ENCODE assay signal across 17 cellular contexts in genomic region chr15:47950447-47950846, GRCh38.
DNase-seq lines count a peak whose midpoint lies in the region; TF ChIP-seq lines count a peak whose summit lies in the region.
"Had no signal": no experiment of that assay in that cellular context is flagged by ENCODE, and none has a peak within 500 bp of the region (broad histone marks: within the 10 kb centered on the region; RNA-seq: fewer than 3 reads in every experiment).

No MANE protein-coding gene starts in this region.

- DNase-seq in G401 (ENCODE audit: low spot score) (peak; percentile 60), cerebellum (ENCODE audit: low spot score) (peak; percentile 51), osteoblast (ENCODE audit: insufficient read length, low spot score, missing footprints) (peak; percentile 54), DMS79 (lab: John Stamatoyannopoulos, UW) (no peak), HAP-1 (ENCODE audit: low spot score in 2 of 2) (no peak)
- DNase-seq: AML-193; Caco-2; Calu3; CD4-positive, alpha-beta T cell; CD8-positive, alpha-beta T cell; DND-41; EL; GF-D8 had no signal

- in situ Hi-C loops in G401 (cut with HindIII; ENCODE audit: low sequenced_read_pairs) (no loop called here), HAP-1 (cut with MboI; ENCODE audit: low sequenced_read_pairs) (no loop called here)

- no peaks in the 10 kb centered on the region for H4K20me1 ChIP-seq in osteoblast (ENCODE audit: insufficient read depth, low read length)
- H4K20me1 ChIP-seq: BLaER1 treated with 17β-estradiol and CSF1 and Interleukin-3, amounts not matched to agents 10 nM and 100 nM had no signal

- H3K27me3 ChIP-seq in osteoblast (ENCODE audit: insufficient read depth, low read length) = no peaks in the 10 kb centered on the region
- peaks cover 2% of the 10 kb centered on the region for H3K27me3 ChIP-seq in HAP-1 (ENCODE audit: low read depth)
- H3K27me3 ChIP-seq: BLaER1 treated with 17β-estradiol and CSF1 and Interleukin-3, amounts not matched to agents 10 nM and 100 nM had no signal

- H3K4me3 ChIP-seq in osteoblast (ENCODE audit: insufficient read depth, low read length) (no peak overlapping the region), HAP-1 (no peak overlapping the region)
- H3K4me3 ChIP-seq: A549; BLaER1 treated with 17β-estradiol and CSF1 and Interleukin-3, amounts not matched to agents 10 nM and 100 nM had no signal

- no peaks in the 10 kb centered on the region for H3K79me2 ChIP-seq in osteoblast (ENCODE audit: insufficient read depth, low read length)

- H3K4me1 ChIP-seq in osteoblast (ENCODE audit: insufficient read depth, low read length) = no peaks in the 10 kb centered on the region
- no peaks in the 10 kb centered on the region for H3K4me1 ChIP-seq in HAP-1
- H3K4me1 ChIP-seq: A549; BLaER1 treated with 17β-estradiol and CSF1 and Interleukin-3, amounts not matched to agents 10 nM and 100 nM; Caco-2 had no signal

- H3K4me2 ChIP-seq in osteoblast (ENCODE audit: insufficient read depth, low read length) = no peak overlapping the region
- H3K4me2 ChIP-seq: A549; BLaER1 treated with 17β-estradiol and CSF1 and Interleukin-3, amounts not matched to agents 10 nM and 100 nM had no signal

- no peak overlapping the region for H3K27ac ChIP-seq in osteoblast (ENCODE audit: low read depth, low read length)
- H3K27ac ChIP-seq: 22Rv1; A549; BLaER1 treated with 17β-estradiol and CSF1 and Interleukin-3, amounts not matched to agents 10 nM and 100 nM; C4-2B had no signal

- no peak overlapping the region for H2AFZ ChIP-seq in osteoblast (ENCODE audit: low read length)

- TF ChIP-seq CTCF in osteoblast (IDR thresholded peaks at IDR 0.05; ENCODE audit: extremely low read depth, low read depth, low read length) = no peak

- H3K9me3 ChIP-seq in osteoblast (ENCODE audit: low read depth, low read length) (no peaks in the 10 kb centered on the region), HAP-1 (no peaks in the 10 kb centered on the region)
- H3K9me3 ChIP-seq: A549; BLaER1 treated with 17β-estradiol and CSF1 and Interleukin-3, amounts not matched to agents 10 nM and 100 nM; Caco-2 had no signal

- no peaks in the 10 kb centered on the region for H3K36me3 ChIP-seq in osteoblast (ENCODE audit: insufficient read depth, low read length)
- H3K36me3 ChIP-seq in HAP-1 (replicated peaks) = no peaks in the 10 kb centered on the region
- H3K36me3 ChIP-seq: BLaER1 treated with 17β-estradiol and CSF1 and Interleukin-3, amounts not matched to agents 10 nM and 100 nM had no signal

Comparison
In these comparisons a context has a peak if more than half of its experiments do, and no peak if none do; other contexts are left out.
1. DNase-seq: peak in G401 (single experiment), cerebellum (single experiment) and osteoblast (single experiment); none in DMS79 (single experiment) and HAP-1 (0 of 2).